ENCODE assay signal across 27 cellular contexts in genomic region chr20:61926796-61927192, GRCh38.
"Had no signal": no experiment of that assay in that cellular context is flagged by ENCODE, and none has a peak within 500 bp of the region (broad histone marks: within the 10 kb centered on the region; RNA-seq: fewer than 3 reads in every experiment).

No MANE protein-coding gene starts in this region.

- H3K9me3 Mint-ChIP-seq: stimulated activated naive B cell treated with anti-CD40 and anti-IgM and Interleukin-4, amounts not matched to agents 10 μg/mL and 1 μg/mL and 100 μg/mL, for 72 hours; stimulated activated naive CD8-positive, alpha-beta T cell treated with anti-CD3 and anti-CD28 coated beads, Interleukin-15, Interleukin-2, amounts not matched to agents 100 ng/mL and 50 ng/mL, for 24 hours had no signal

- H3K4me1 Mint-ChIP-seq: naive thymus-derived CD4-positive, alpha-beta T cell; nephron; stimulated activated naive B cell treated with anti-CD40 and anti-IgM and Interleukin-4, amounts not matched to agents 10 μg/mL and 1 μg/mL and 100 μg/mL, for 72 hours had no signal

- H3K36me3 Mint-ChIP-seq: naive thymus-derived CD4-positive, alpha-beta T cell; stimulated activated naive B cell treated with anti-CD40 and anti-IgM and Interleukin-4, amounts not matched to agents 10 μg/mL and 1 μg/mL and 100 μg/mL, for 72 hours had no signal

- DNase-seq: cerebellar nuclear complex; effector CD4-positive, alpha-beta T cell; foreskin fibroblast; gastrocnemius medialis; left cardiac atrium; mammary epithelial cell; mesendoderm; midbrain; nucleus accumbens; right cardiac atrium; sigmoid colon; stimulated activated naive B cell treated with anti-CD40 and anti-IgM and Interleukin-4, amounts not matched to agents 10 μg/mL and 1 μg/mL and 100 μg/mL, for 72 hours; uterus had no signal

- H3K27me3 ChIP-seq: dorsolateral prefrontal cortex, gastrocnemius medialis, hepatocyte, neural progenitor cell, tibial nerve, uterus had no signal

- H3K9me3 ChIP-seq: gastrocnemius medialis, psoas muscle, sigmoid colon, thoracic aorta, upper lobe of left lung, uterus had no signal

- H3K4me3 Mint-ChIP-seq: naive thymus-derived CD4-positive, alpha-beta T cell; nephron; neural progenitor cell; stimulated activated naive B cell treated with anti-CD40 and anti-IgM and Interleukin-4, amounts not matched to agents 10 μg/mL and 1 μg/mL and 100 μg/mL, for 72 hours; stimulated activated naive CD8-positive, alpha-beta T cell treated with anti-CD3 and anti-CD28 coated beads, Interleukin-15, Interleukin-2, amounts not matched to agents 100 ng/mL and 50 ng/mL, for 24 hours had no signal

- H3K4me3 ChIP-seq: dorsolateral prefrontal cortex, gastrocnemius medialis, heart left ventricle, hepatocyte, neural progenitor cell, psoas muscle, sigmoid colon, thoracic aorta, tibial nerve, upper lobe of left lung, uterus had no signal

- H3K27ac Mint-ChIP-seq: naive thymus-derived CD4-positive, alpha-beta T cell; nephron; neural progenitor cell; stimulated activated naive B cell treated with anti-CD40 and anti-IgM and Interleukin-4, amounts not matched to agents 10 μg/mL and 1 μg/mL and 100 μg/mL, for 72 hours; stimulated activated naive CD8-positive, alpha-beta T cell treated with anti-CD3 and anti-CD28 coated beads, Interleukin-15, Interleukin-2, amounts not matched to agents 100 ng/mL and 50 ng/mL, for 24 hours had no signal

- H3K36me3 ChIP-seq: gastrocnemius medialis, heart left ventricle, neural progenitor cell, sigmoid colon, thoracic aorta, upper lobe of left lung, uterus had no signal

- ATAC-seq: esophagus mucosa; gastrocnemius medialis; heart left ventricle; left cardiac atrium; naive thymus-derived CD4-positive, alpha-beta T cell; psoas muscle; right cardiac atrium; stimulated activated naive B cell treated with anti-CD40 and anti-IgM and Interleukin-4, amounts not matched to agents 10 μg/mL and 1 μg/mL and 100 μg/mL, for 72 hours had no signal

- H3K4me1 ChIP-seq: gastrocnemius medialis, heart left ventricle, neural progenitor cell, psoas muscle, sigmoid colon, tibial nerve, upper lobe of left lung, uterus had no signal

- FAIRE-seq: colon had no signal

- H3K27ac ChIP-seq: dorsolateral prefrontal cortex, epithelial cell of prostate, gastrocnemius medialis, heart left ventricle, hepatocyte, neural progenitor cell, psoas muscle, sigmoid colon, thoracic aorta, tibial nerve, upper lobe of left lung, uterus had no signal

- H3K27me3 Mint-ChIP-seq: stimulated activated naive B cell treated with anti-CD40 and anti-IgM and Interleukin-4, amounts not matched to agents 10 μg/mL and 1 μg/mL and 100 μg/mL, for 72 hours; stimulated activated naive CD8-positive, alpha-beta T cell treated with anti-CD3 and anti-CD28 coated beads, Interleukin-15, Interleukin-2, amounts not matched to agents 100 ng/mL and 50 ng/mL, for 24 hours had no signal
